In the genomic region with DNA sequence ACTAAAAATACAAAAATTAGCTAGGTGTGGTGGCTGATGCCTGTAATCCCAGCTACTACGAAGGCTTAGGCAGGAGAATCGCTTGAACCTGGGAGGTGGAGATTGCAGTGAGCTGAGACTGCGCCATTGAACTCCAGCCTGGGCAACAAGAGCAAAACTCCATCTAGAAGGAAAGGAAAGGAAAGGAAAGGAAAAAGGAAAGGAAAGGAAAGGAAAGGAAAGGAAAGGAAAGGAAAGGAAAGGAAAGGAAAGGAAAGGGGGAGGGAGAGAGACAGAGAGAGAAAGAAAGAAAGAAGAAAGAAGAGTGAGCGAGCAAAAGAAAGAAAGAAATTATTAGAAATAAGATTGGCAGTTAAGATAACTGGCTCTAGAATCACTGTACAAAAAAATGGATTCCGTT, we compare ENCODE assay signal across 6 cellular contexts. TPM values are rescaled to one million over a fixed set of nuclear protein-coding genes. Genes with fewer than 3 reads are reported as not detected.
"Had no signal": no experiment of that assay in that cellular context is flagged by ENCODE, and none has a peak within 500 bp of the region (broad histone marks: within the 10 kb centered on the region; RNA-seq: fewer than 3 reads in every experiment).

No MANE protein-coding gene starts in this region.

RNA-seq across cellular contexts. Expression of a gene that starts 18.7 kb away (rescaled TPM):
- total RNA-seq: HepG2, HT-29, HT1080, IMR-90 had no signal
- polyA plus RNA-seq: HepG2, IMR-90 had no signal

RNA-seq across cellular contexts. Expression of a gene that starts 37.1 kb away (rescaled TPM):
- total RNA-seq: HT1080 had no signal
- polyA plus RNA-seq: IgD-negative memory B cell, K562 had no signal
